Comparison of ENCODE assay signal across 12 cellular contexts in genomic region chr6:28772480-28773381, GRCh38.
DNase-seq lines count a peak whose midpoint lies in the region; ATAC-seq and TF ChIP-seq lines count a peak whose summit lies in the region.
"Had no signal": no experiment of that assay in that cellular context is flagged by ENCODE, and none has a peak within 500 bp of the region (broad histone marks: within the 10 kb centered on the region; RNA-seq: fewer than 3 reads in every experiment).

No MANE protein-coding gene starts in this region.

- in situ Hi-C loops in ACHN (cut with HindIII; ENCODE audit: low pct_ligation_motif_present, low pct_unique_long_range_greater_than_20kb, low sequenced_read_pairs): no loop called here

- no peaks in the 10 kb centered on the region for H3K36me3 ChIP-seq in BLaER1 treated with 17β-estradiol and CSF1 and Interleukin-3, amounts not matched to agents 10 nM and 100 nM
- H3K36me3 ChIP-seq in HUES48 (ENCODE audit: control insufficient read depth, insufficient read depth, low read length): no peaks in the 10 kb centered on the region
- H3K36me3 ChIP-seq in upper lobe of left lung: no peaks in the 10 kb centered on the region

- no peak for TF ChIP-seq EP300 in upper lobe of left lung (IDR thresholded peaks at IDR 0.05)

- H3K4me3 ChIP-seq in BLaER1 treated with 17β-estradiol and CSF1 and Interleukin-3, amounts not matched to agents 10 nM and 100 nM: peak overlapping the region in 3 of 10 experiments; percentile 13 to 34 (median 22); a peak in 4 of 20 replicates
- peak overlapping the region; percentile 50 for H3K4me3 ChIP-seq in HUES48 (ENCODE audit: low read depth, low read length)
- H3K4me3 ChIP-seq in upper lobe of left lung: no peak overlapping the region

- H3K27me3 Mint-ChIP-seq in activated CD8-positive, alpha-beta T cell treated with anti-CD3 and anti-CD28 coated beads for 36 hours: peaks cover 94% of the 10 kb centered on the region

- intact Hi-C loops in activated CD8-positive, alpha-beta T cell treated with anti-CD3 and anti-CD28 coated beads for 36 hours (cut with micrococcal nuclease): loop anchor here (5.0 kb wide), 1 partner anchor 40 kb away; no protein-coding TSS in a partner anchor

- no peak overlapping the region for H3K27ac Mint-ChIP-seq in activated CD8-positive, alpha-beta T cell treated with anti-CD3 and anti-CD28 coated beads for 36 hours

- WGBS in upper lobe of left lung, 2 donors: 7 to 8% methylated on average over 32 of the region's 32 CpGs

- peaks cover 97 to 100% (median 100%) of the 10 kb centered on the region in 11 experiments for H3K27me3 ChIP-seq in BLaER1 treated with 17β-estradiol and CSF1 and Interleukin-3, amounts not matched to agents 10 nM and 100 nM
- peaks cover 97% of the 10 kb centered on the region for H3K27me3 ChIP-seq in HUES48 (ENCODE audit: control insufficient read depth, insufficient read depth, low read length)
- peaks cover 0 to 67% (median 25%) of the 10 kb centered on the region in 4 donors for H3K27me3 ChIP-seq in upper lobe of left lung

- H3K4me3 Mint-ChIP-seq in activated CD8-positive, alpha-beta T cell treated with anti-CD3 and anti-CD28 coated beads for 36 hours: peak overlapping the region; percentile 2

- no peak for DNase-seq in activated CD8-positive, alpha-beta T cell treated with anti-CD3 and anti-CD28 coated beads for 36 hours
- DNase-seq in islet precursor cell (peak; percentile 85), GM03348 (ENCODE audit: low spot score) (no peak), upper lobe of left lung (no peak), ACHN (no peak)
- no peak for DNase-seq in stimulated activated naive CD4-positive, alpha-beta T cell (lab: John Stamatoyannopoulos, UW)
- DNase-seq: activated gamma-delta T cell treated with Interleukin-2 at 50 U/mL for 16 hours, NCI-H2171 treated with DMSO at 0.1 percent for 48 hours, RPMI8226, small intestine had no signal

- peaks cover 11% of the 10 kb centered on the region for H3K9me3 Mint-ChIP-seq in activated CD8-positive, alpha-beta T cell treated with anti-CD3 and anti-CD28 coated beads for 36 hours

- H3K4me1 ChIP-seq in BLaER1 treated with 17β-estradiol and CSF1 and Interleukin-3, amounts not matched to agents 10 nM and 100 nM: peaks cover 0 to 9% (median 0%) of the 10 kb centered on the region in 10 experiments; a peak in 3 of 20 replicates
- H3K4me1 ChIP-seq in HUES48 (ENCODE audit: control insufficient read depth, insufficient read depth, low read length): peaks cover 50% of the 10 kb centered on the region
- peaks cover 0 to 7% (median 0%) of the 10 kb centered on the region in 4 donors for H3K4me1 ChIP-seq in upper lobe of left lung

- TF ChIP-seq CTCF in activated CD8-positive, alpha-beta T cell treated with anti-CD3 and anti-CD28 coated beads for 36 hours (IDR thresholded peaks at IDR 0.05): no peak
- no peak for TF ChIP-seq CTCF in upper lobe of left lung (IDR thresholded peaks at IDR 0.05)

- H3K36me3 Mint-ChIP-seq in activated CD8-positive, alpha-beta T cell treated with anti-CD3 and anti-CD28 coated beads for 36 hours (ENCODE audit: low read depth): peaks cover 18% of the 10 kb centered on the region

- H4K20me1 ChIP-seq in BLaER1 treated with 17β-estradiol and CSF1 and Interleukin-3, amounts not matched to agents 10 nM and 100 nM: peaks cover 0 to 3% (median 0%) of the 10 kb centered on the region in 11 experiments; a peak in 3 of 22 replicates

- H3K4me1 Mint-ChIP-seq in activated CD8-positive, alpha-beta T cell treated with anti-CD3 and anti-CD28 coated beads for 36 hours (ENCODE audit: low read depth): peaks cover 8% of the 10 kb centered on the region

- peaks cover 32 to 73% (median 54%) of the 10 kb centered on the region in 11 experiments for H3K9me3 ChIP-seq in BLaER1 treated with 17β-estradiol and CSF1 and Interleukin-3, amounts not matched to agents 10 nM and 100 nM (replicated peaks in 1 of 11)
- H3K9me3 ChIP-seq in HUES48 (ENCODE audit: control insufficient read depth, insufficient read depth, low read length) (no peaks in the 10 kb centered on the region), upper lobe of left lung (no peaks in the 10 kb centered on the region)

- no peak for TF ChIP-seq POLR2A in upper lobe of left lung (IDR thresholded peaks at IDR 0.05)

- no peak for ATAC-seq in activated CD8-positive, alpha-beta T cell treated with anti-CD3 and anti-CD28 coated beads for 36 hours
- no peak for ATAC-seq in upper lobe of left lung (ENCODE audit: low FRiP score in 2 of 2)

- CTCF ChIA-PET in activated CD8-positive, alpha-beta T cell treated with anti-CD3 and anti-CD28 coated beads for 36 hours (lab: Charles Lee): interaction anchor here (1.0 kb wide), 1 partner anchor 53 kb away, joined by 3 read pairs; no protein-coding TSS in a partner anchor

- H3K27ac ChIP-seq in BLaER1 treated with 17β-estradiol and CSF1 and Interleukin-3, amounts not matched to agents 10 nM and 100 nM: no peak overlapping the region
- peak overlapping the region; percentile 39 for H3K27ac ChIP-seq in HUES48 (ENCODE audit: low read depth, low read length)
- no peak overlapping the region for H3K27ac ChIP-seq in upper lobe of left lung

- H3K4me2 ChIP-seq in BLaER1 treated with 17β-estradiol and CSF1 and Interleukin-3, amounts not matched to agents 10 nM and 100 nM: peak overlapping the region in 10 of 11 experiments; percentile 2 to 60 (median 32); a peak in 12 of 22 replicates

- H3K9ac ChIP-seq in BLaER1 treated with 17β-estradiol and CSF1 and Interleukin-3, amounts not matched to agents 10 nM and 100 nM: no peak overlapping the region
- H3K9ac ChIP-seq in HUES48 (ENCODE audit: low read depth, low read length): no peak overlapping the region

- POLR2A ChIA-PET in activated CD8-positive, alpha-beta T cell treated with anti-CD3 and anti-CD28 coated beads for 36 hours (lab: Charles Lee): interaction anchor here (1.3 kb wide), 1 partner anchor 14 kb away, joined by 3 read pairs; no protein-coding TSS in a partner anchor
